1 cellular context compared by ENCODE assay signal in the genomic region with DNA sequence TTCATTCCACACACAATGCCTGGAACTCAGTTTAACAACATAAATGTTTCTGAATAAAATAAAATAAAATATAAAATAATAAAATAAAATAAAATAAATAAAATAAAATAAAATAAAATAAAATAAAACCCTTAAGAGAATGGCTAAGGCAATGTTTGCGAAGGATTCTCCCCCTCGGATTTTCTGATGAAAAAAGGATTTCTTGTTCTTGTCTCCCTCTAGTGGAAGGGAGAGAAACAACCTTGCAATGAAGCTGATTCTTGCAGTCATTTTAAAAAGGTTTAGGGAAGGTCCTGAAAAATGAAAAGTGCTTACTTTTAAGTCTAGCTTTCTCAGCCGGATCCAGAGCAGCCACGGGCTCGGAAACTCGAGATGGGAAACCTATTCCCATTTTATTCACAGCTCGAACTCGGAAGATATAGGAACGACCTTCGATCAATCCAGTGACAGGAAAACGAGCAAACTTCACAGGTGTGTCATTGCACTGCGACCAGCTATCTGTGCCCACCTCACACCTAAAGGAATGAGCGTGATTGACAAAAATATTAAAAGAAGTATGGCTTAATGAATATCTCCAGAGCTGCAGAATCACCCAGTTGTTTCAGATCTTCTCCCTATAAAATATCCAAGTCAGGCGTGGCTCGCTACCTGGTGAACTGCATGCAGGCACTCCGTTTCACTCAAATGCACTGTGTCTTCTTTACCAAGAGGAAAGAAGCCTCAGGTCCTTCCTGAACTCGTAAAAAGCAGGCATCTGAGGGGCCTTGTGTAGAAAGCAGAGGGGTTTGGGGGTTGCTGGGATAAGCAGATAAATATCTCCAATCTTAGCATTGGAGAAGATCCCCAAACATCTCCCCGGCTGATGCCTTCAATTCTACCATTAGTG.
TF ChIP-seq lines count a peak whose summit lies in the region.

No MANE protein-coding gene starts in this region.

TF ChIP-seq in HCT116, 20 proteins besides CTCF, POLR2A, EP300 and RAD21 (continued from another document):
- TF ChIP-seq, protein P1, sequence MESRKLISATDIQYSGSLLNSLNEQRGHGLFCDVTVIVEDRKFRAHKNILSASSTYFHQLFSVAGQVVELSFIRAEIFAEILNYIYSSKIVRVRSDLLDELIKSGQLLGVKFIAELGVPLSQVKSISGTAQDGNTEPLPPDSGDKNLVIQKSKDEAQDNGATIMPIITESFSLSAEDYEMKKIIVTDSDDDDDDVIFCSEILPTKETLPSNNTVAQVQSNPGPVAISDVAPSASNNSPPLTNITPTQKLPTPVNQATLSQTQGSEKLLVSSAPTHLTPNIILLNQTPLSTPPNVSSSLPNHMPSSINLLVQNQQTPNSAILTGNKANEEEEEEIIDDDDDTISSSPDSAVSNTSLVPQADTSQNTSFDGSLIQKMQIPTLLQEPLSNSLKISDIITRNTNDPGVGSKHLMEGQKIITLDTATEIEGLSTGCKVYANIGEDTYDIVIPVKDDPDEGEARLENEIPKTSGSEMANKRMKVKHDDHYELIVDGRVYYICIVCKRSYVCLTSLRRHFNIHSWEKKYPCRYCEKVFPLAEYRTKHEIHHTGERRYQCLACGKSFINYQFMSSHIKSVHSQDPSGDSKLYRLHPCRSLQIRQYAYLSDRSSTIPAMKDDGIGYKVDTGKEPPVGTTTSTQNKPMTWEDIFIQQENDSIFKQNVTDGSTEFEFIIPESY (IDR thresholded peaks at IDR 0.05; ENCODE audit: extremely low read depth, insufficient replicate concordance, low read length), result no peak
- no peak for TF ChIP-seq SRF (IDR thresholded peaks at IDR 0.05; ENCODE audit: low read depth)
- TF ChIP-seq POLR2AphosphoS5 (IDR thresholded peaks at IDR 0.05; ENCODE audit: low read depth, low read length), result no peak
- no peak for TF ChIP-seq EZH2phosphoT487 (IDR thresholded peaks at IDR 0.05; ENCODE audit: borderline replicate concordance)
- TF ChIP-seq, protein P2, sequence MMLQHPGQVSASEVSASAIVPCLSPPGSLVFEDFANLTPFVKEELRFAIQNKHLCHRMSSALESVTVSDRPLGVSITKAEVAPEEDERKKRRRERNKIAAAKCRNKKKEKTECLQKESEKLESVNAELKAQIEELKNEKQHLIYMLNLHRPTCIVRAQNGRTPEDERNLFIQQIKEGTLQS (IDR thresholded peaks at IDR 0.05), result no peak
- no peak for TF ChIP-seq FOSL1 (IDR thresholded peaks at IDR 0.05; ENCODE audit: low read depth)
